ENCODE assay signal across 8 cellular contexts in the genomic region with DNA sequence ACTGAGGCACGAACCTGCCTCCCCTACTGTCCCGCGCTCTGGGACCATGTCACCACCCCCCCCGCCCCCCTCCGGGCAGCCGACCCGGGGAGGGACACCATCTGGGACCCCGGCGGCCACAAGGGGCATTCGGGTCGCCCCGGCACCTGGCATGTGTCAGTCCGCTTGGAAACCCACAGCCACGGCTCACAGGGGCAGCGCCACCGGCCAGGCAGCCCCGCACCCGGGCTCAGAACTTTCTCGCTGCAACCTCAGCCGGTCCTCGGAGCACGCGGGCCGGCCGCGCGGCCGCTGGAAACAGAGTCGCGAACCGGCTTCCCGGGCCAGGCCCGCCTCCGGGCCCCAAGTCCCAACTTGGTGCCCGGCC.
DNase-seq lines count a peak whose midpoint lies in the region; ATAC-seq and TF ChIP-seq lines count a peak whose summit lies in the region.

No MANE protein-coding gene starts in this region.

- BruUV-seq in Caco-2 (replicated peaks; lab: Mats Ljungman, UMichigan), result no TSS peak

- intact Hi-C loops in Caco-2 (cut with micrococcal nuclease; ENCODE audit: unreplicated experiment) (no loop called here), stomach (cut with DNase I; ENCODE audit: low total_unique reads) (no loop called here)

- no peaks in the 10 kb centered on the region for H3K27me3 ChIP-seq in Caco-2 (replicated peaks; ENCODE audit: control insufficient read depth, insufficient read depth, low read length)
- H3K27me3 ChIP-seq in stomach, result no peaks in the 10 kb centered on the region

- H3K9me3 Mint-ChIP-seq in Caco-2 (ENCODE audit: unreplicated experiment) (no peaks in the 10 kb centered on the region), immature natural killer cell (peaks cover 0 to 2% (median 0%) of the 10 kb centered on the region in 6 donors)

- H3K4me3 Mint-ChIP-seq in Caco-2 (ENCODE audit: unreplicated experiment), result peak overlapping the region; percentile 77
- H3K4me3 Mint-ChIP-seq in immature natural killer cell, result peak overlapping the region; percentile 88 to 92 (median 91)

- peak overlapping the region; percentile 6 for H3K27ac ChIP-seq in adipose tissue (ENCODE audit: low read depth, low read length)
- H3K27ac ChIP-seq in stomach, result peak overlapping the region; percentile 85 to 94 (median 87)

- H3K36me3 Mint-ChIP-seq in Caco-2 (ENCODE audit: insufficient read depth, unreplicated experiment) (no peaks in the 10 kb centered on the region), immature natural killer cell (no peaks in the 10 kb centered on the region)

- TF ChIP-seq CTCF in Caco-2 (IDR thresholded peaks at IDR 0.05; ENCODE audit: insufficient read depth in 1 of 2, low read depth in 1 of 2, low read length in 1 of 2, severe bottlenecking in 1 of 2, unreplicated experiment in 1 of 2) (no peak), stomach (IDR thresholded peaks at IDR 0.05) (no peak)

- 0 to 1% (median 1%) methylated on average over 9 to 35 of the region's 35 CpGs for WGBS in adipose tissue, 3 donors
- WGBS in stomach, 5 donors, result 0 to 4% (median 0%) methylated on average over 9 to 35 of the region's 35 CpGs

- H3K4me3 ChIP-seq in Caco-2 (ENCODE audit: low read depth, low read length), result peak overlapping the region; percentile 65
- peak overlapping the region; percentile 74 to 97 (median 92) for H3K4me3 ChIP-seq in stomach

- no peak for TF ChIP-seq POLR2A in stomach (IDR thresholded peaks at IDR 0.05)

- CTCF ChIA-PET in Caco-2 (lab: Charles Lee), result no interaction called here

- H3K4me1 ChIP-seq in Caco-2 (peaks cover 9% of the 10 kb centered on the region), stomach (peaks cover 41 to 54% (median 47%) of the 10 kb centered on the region in 4 donors)

- DNase-seq in Caco-2 (peak in 1 of 2 experiments; percentile 39), immature natural killer cell (peak in 1 of 3 donors; percentile 14), stomach (no peak), medulla oblongata (ENCODE audit: extremely low spot score) (no peak), nucleus accumbens (lab: John Stamatoyannopoulos, UW) (no peak)

- H3K36me3 ChIP-seq in Caco-2 (ENCODE audit: control insufficient read depth, insufficient read depth, low read length) (no peaks in the 10 kb centered on the region), stomach (no peaks in the 10 kb centered on the region)

- H3K27me3 Mint-ChIP-seq in Caco-2 (ENCODE audit: insufficient read depth, unreplicated experiment) (no peaks in the 10 kb centered on the region), immature natural killer cell (ENCODE audit: low read depth in 3 of 3) (peaks cover 0 to 7% (median 3%) of the 10 kb centered on the region in 3 donors)

- no peak for TF ChIP-seq EP300 in stomach (IDR thresholded peaks at IDR 0.05)

- H3K4me1 Mint-ChIP-seq in Caco-2 (ENCODE audit: low read depth, unreplicated experiment), result peaks cover 6% of the 10 kb centered on the region
- peaks cover 38 to 46% of the 10 kb centered on the region in 2 donors for H3K4me1 Mint-ChIP-seq in immature natural killer cell

- peak; percentile 6 for ATAC-seq in HG03139 (IDR thresholded peaks at IDR 0.05; ENCODE audit: unreplicated experiment)
- no peak for ATAC-seq in HG02885 (IDR thresholded peaks at IDR 0.05; ENCODE audit: poor library complexity, unreplicated experiment)

- POLR2A ChIA-PET in Caco-2 (lab: Charles Lee), result no interaction called here

- H3K9me3 ChIP-seq in Caco-2 (no peaks in the 10 kb centered on the region), stomach (no peaks in the 10 kb centered on the region)

- H3K27ac Mint-ChIP-seq in Caco-2 (ENCODE audit: unreplicated experiment) (peak overlapping the region; percentile 74), immature natural killer cell (peak overlapping the region in 3 of 6 donors; percentile 39 to 85 (median 66))
